Comparison of ENCODE assay signal across 1 cellular context in the genomic region with DNA sequence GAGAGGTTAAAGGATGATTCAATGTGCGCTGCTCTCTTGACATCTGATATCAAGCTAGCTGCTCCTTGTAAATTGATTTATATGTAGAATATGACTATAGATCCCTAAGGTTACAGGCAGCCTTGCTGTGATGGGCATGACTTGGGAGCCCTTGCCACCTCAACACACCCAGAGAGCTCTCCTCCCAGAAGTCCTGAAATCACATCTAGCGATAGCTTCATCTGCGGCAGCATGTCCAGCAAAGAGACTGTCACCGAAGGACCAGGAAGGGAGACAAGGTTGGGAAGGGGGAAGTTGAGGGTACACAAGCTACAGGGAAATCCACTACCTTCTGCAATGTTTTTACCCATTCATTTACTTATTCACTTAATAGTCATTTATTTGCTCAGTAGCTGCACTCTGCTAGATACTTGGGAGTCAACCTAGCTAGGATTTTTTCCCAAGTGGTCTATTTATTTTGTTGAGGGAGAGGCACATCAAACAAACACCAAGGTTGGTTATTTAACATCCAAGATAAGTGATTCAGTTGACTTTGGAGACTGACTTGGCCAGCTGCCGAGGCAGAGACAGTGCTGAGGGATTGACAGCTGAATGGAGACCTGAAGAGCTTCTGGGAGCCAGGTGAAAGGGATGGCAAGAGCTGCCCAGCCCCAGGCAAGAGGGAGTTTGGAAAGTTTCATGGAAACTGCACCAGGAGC.
TF ChIP-seq lines count a peak whose summit lies in the region.

No MANE protein-coding gene starts in this region.

TF ChIP-seq in HEK293, 187 proteins besides CTCF, POLR2A, EP300 and RAD21 (continued from another document):
- TF ChIP-seq, protein P1, sequence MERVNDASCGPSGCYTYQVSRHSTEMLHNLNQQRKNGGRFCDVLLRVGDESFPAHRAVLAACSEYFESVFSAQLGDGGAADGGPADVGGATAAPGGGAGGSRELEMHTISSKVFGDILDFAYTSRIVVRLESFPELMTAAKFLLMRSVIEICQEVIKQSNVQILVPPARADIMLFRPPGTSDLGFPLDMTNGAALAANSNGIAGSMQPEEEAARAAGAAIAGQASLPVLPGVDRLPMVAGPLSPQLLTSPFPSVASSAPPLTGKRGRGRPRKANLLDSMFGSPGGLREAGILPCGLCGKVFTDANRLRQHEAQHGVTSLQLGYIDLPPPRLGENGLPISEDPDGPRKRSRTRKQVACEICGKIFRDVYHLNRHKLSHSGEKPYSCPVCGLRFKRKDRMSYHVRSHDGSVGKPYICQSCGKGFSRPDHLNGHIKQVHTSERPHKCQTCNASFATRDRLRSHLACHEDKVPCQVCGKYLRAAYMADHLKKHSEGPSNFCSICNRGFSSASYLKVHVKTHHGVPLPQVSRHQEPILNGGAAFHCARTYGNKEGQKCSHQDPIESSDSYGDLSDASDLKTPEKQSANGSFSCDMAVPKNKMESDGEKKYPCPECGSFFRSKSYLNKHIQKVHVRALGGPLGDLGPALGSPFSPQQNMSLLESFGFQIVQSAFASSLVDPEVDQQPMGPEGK (tag by site-specific recombination; IDR thresholded peaks at IDR 0.05): no peak
- TF ChIP-seq KLF1 (tag by site-specific recombination; IDR thresholded peaks at IDR 0.05) (0 out of 2 replicates have a peak, but pooled peaks have one; percentile 18), WT1 (tag by site-specific recombination; IDR thresholded peaks at IDR 0.05) (peak; percentile 76), ZNF521 (tag by site-specific recombination; IDR thresholded peaks at IDR 0.05) (no peak), ZNF747 (tag by site-specific recombination; IDR thresholded peaks at IDR 0.05) (no peak), ZNF302 (tag by site-specific recombination; IDR thresholded peaks at IDR 0.05; ENCODE audit: low read depth) (no peak), ZNF37A (tag by site-specific recombination; IDR thresholded peaks at IDR 0.05) (no peak), ZNF777 (tag by site-specific recombination; IDR thresholded peaks at IDR 0.05; ENCODE audit: borderline replicate concordance) (no peak), ZNF501 (tag by site-specific recombination; IDR thresholded peaks at IDR 0.05) (no peak)
- TF ChIP-seq, protein P2, sequence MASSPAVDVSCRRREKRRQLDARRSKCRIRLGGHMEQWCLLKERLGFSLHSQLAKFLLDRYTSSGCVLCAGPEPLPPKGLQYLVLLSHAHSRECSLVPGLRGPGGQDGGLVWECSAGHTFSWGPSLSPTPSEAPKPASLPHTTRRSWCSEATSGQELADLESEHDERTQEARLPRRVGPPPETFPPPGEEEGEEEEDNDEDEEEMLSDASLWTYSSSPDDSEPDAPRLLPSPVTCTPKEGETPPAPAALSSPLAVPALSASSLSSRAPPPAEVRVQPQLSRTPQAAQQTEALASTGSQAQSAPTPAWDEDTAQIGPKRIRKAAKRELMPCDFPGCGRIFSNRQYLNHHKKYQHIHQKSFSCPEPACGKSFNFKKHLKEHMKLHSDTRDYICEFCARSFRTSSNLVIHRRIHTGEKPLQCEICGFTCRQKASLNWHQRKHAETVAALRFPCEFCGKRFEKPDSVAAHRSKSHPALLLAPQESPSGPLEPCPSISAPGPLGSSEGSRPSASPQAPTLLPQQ (tag by site-specific recombination; IDR thresholded peaks at IDR 0.05): no peak
